2 cellular contexts compared by ENCODE assay signal in the genomic region with DNA sequence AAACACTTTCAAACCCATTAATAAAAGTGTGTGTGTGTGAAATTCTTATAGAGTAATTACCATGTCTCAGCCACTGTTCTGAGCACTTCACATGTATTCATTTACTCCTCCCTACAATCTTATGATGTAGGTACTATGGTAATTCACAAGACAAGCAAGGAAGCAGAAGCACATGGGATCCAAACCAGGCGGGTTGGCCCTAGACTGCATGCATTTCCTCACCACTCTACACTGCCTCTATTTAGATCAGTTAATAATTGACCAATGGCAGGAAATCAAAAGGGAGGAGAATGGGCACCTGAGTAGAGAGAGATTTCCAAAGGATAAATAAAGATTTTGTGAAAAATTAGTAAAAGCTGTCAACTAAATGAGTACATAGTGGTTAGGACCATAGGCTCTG.
TF ChIP-seq lines count a peak whose summit lies in the region.

No MANE protein-coding gene starts in this region.

TF ChIP-seq in liver, 16 proteins besides CTCF, POLR2A, EP300 and RAD21:
- peak in 1 of 2 donors; percentile 21 for TF ChIP-seq RXRA (IDR thresholded peaks at IDR 0.05)
- TF ChIP-seq FOXA2 (IDR thresholded peaks at IDR 0.05) = no peak
- TF ChIP-seq HNF4A (conservative IDR thresholded peaks at IDR 0.05) = peak; percentile 17 to 40
- peak in 1 of 2 donors; percentile 18 for TF ChIP-seq JUND (IDR thresholded peaks at IDR 0.05)
- TF ChIP-seq, protein P1, sequence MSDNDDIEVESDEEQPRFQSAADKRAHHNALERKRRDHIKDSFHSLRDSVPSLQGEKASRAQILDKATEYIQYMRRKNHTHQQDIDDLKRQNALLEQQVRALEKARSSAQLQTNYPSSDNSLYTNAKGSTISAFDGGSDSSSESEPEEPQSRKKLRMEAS (IDR thresholded peaks at IDR 0.05) = peak; percentile 76
- peak in 1 of 2 donors; percentile 33 for TF ChIP-seq GABPA (IDR thresholded peaks at IDR 0.05 in 1 of 2, conservative IDR thresholded peaks at IDR 0.05 in 1 of 2)
- TF ChIP-seq YY1 (IDR thresholded peaks at IDR 0.05) = peak; percentile 55
- TF ChIP-seq TAF1 (conservative IDR thresholded peaks at IDR 0.05) = no peak
- peak; percentile 39 for TF ChIP-seq SP1 (IDR thresholded peaks at IDR 0.05)

TF ChIP-seq in HepG2, 621 proteins besides CTCF, POLR2A, EP300 and RAD21:
- TF ChIP-seq HES4 (CRISPR knock-in tag; IDR thresholded peaks at IDR 0.05; ENCODE audit: borderline replicate concordance) (no peak), RNF2 (conservative IDR thresholded peaks at IDR 0.05; ENCODE audit: low read depth) (no peak), RBAK (CRISPR knock-in tag; IDR thresholded peaks at IDR 0.05) (no peak), RARG (CRISPR knock-in tag; IDR thresholded peaks at IDR 0.05; ENCODE audit: low read depth) (no peak)
- TF ChIP-seq, protein P2, sequence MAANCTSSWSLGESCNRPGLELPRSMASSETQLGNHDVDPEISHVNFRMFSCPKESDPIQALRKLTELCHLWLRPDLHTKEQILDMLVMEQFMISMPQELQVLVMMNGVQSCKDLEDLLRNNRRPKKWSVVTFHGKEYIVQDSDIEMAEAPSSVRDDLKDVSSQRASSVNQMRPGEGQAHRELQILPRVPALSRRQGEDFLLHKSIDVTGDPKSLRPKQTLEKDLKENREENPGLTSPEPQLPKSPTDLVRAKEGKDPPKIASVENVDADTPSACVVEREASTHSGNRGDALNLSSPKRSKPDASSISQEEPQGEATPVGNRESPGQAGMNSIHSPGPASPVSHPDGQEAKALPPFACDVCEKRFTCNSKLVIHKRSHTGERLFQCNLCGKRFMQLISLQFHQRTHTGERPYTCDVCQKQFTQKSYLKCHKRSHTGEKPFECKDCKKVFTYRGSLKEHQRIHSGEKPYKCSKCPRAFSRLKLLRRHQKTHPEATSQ (CRISPR knock-in tag; IDR thresholded peaks at IDR 0.05; ENCODE audit: borderline replicate concordance) = no peak
